ENCODE assay signal across 11 cellular contexts in the genomic region with DNA sequence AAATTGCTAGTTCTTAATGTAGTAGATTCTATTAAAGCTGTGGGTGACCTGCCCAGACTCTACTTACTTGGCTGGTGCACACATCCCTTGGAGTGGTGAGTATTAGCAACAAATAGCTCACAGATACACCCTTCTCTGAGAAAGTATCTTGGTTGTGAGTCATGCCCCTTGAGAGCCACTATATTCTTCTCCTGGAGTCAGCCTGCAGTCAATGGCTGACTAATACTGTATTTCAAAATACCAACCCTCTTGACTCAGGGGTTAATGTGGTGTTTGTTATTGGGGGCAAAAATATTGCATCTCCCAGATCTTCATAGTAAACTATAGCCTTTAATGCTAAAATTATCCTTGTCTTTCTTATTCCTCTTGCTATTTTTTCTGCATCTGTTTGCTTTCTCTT.
DNase-seq lines count a peak whose midpoint lies in the region; ATAC-seq, FAIRE-seq and TF ChIP-seq lines count a peak whose summit lies in the region.
"Had no signal": no experiment of that assay in that cellular context is flagged by ENCODE, and none has a peak within 500 bp of the region (broad histone marks: within the 10 kb centered on the region; RNA-seq: fewer than 3 reads in every experiment).

No MANE protein-coding gene starts in this region.

- peak; percentile 88 for FAIRE-seq in urothelium cell line (lab: Jason Lieb, UNC)

- H3K27ac ChIP-seq in foreskin keratinocyte = peak overlapping the region; percentile 41
- H3K27ac ChIP-seq: 22Rv1 had no signal

- DNase-seq in NOMO-1 treated with DMSO at 0.1 percent for 48 hours (lab: John Stamatoyannopoulos, UW; ENCODE audit: unreplicated experiment) (peak; percentile 32), NOMO-1 treated with dmso at 0.1 percent for 144 hours (lab: John Stamatoyannopoulos, UW; ENCODE audit: unreplicated experiment) (no peak), SW 1271 (lab: John Stamatoyannopoulos, UW) (peak; percentile 36 to 77), foreskin keratinocyte (peak; percentile 86 to 94), urothelium cell line (ENCODE audit: low spot score) (peak; percentile 82)
- DNase-seq: activated B cell treated with CpG ODN at 0.5 μM for 24 hours; activated effector memory CD4-positive, alpha-beta T cell treated with anti-CD3 and anti-CD28 coated beads, Interleukin-2, amount 50 U/mL, for 16 hours had no signal

- no peak for TF ChIP-seq CTCF in foreskin keratinocyte (conservative IDR thresholded peaks at IDR 0.05)

- H3K27me3 ChIP-seq in foreskin keratinocyte = no peaks in the 10 kb centered on the region

- peak; percentile 100 for ATAC-seq in foreskin keratinocyte
- no peak for ATAC-seq in GM18873 (IDR thresholded peaks at IDR 0.05; ENCODE audit: low FRiP score, unreplicated experiment)
- no peak for ATAC-seq in HG03571 (IDR thresholded peaks at IDR 0.05; ENCODE audit: unreplicated experiment)
- ATAC-seq in GM21367 (IDR thresholded peaks at IDR 0.05; ENCODE audit: unreplicated experiment) = no peak

- H3K4me1 ChIP-seq in foreskin keratinocyte = peaks cover 6% of the 10 kb centered on the region
